Comparison of ENCODE assay signal across 22 cellular contexts in the genomic region with DNA sequence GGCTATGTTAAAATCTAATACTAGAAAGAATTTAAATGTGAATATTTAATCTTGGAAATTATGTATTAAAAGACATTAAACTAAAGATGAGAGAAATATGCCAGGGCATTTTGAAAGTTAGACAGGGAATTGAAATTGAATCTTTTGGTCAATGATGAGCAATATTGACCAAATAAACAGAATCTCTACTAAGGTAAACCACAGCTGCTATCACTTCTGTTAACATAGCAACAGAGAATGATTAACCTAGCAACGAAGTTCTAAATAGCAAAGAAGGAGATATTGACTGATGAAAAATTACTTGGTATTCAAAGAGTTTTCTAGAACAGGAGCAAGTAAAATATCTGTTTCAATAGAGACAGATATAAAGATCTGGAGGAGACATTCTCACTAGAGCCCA. TPM values are rescaled to one million over a fixed set of nuclear protein-coding genes. Genes with fewer than 3 reads are reported as not detected.
DNase-seq lines count a peak whose midpoint lies in the region; ATAC-seq, FAIRE-seq and TF ChIP-seq lines count a peak whose summit lies in the region.
"Had no signal": no experiment of that assay in that cellular context is flagged by ENCODE, and none has a peak within 500 bp of the region (broad histone marks: within the 10 kb centered on the region; RNA-seq: fewer than 3 reads in every experiment).

No MANE protein-coding gene starts in this region.

- no peaks in the 10 kb centered on the region for H3K36me3 Mint-ChIP-seq in Caco-2 (ENCODE audit: insufficient read depth, unreplicated experiment)
- H3K36me3 Mint-ChIP-seq: activated naive CD4-positive, alpha-beta T cell treated with anti-CD3 and anti-CD28 coated beads, Interleukin-2, amount 50 U/mL, for 72 hours had no signal

- H3K9ac ChIP-seq in GM12878 (ENCODE audit: control insufficient read depth, insufficient read depth, low read length): no peak overlapping the region

- DNase-seq in GM12878 (ENCODE audit: low read depth, low spot score): no peak
- no peak for DNase-seq in Caco-2
- DNase-seq in retina: no peak
- DNase-seq: activated CD4-positive, alpha-beta T cell treated with anti-CD3 and anti-CD28 coated beads, Interleukin-2, amount 10 ng/mL, durations not matched to agents 24 days and 14 days; heart left ventricle; Karpas-422; kidney; NCI-H1436 treated with DMSO at 0.1 percent for 48 hours; NCI-H446; occipital lobe; OCI-M1; T-helper 9 cell; trophoblast cell had no signal

- no peaks in the 10 kb centered on the region for H3K27me3 Mint-ChIP-seq in Caco-2 (ENCODE audit: insufficient read depth, unreplicated experiment)
- H3K27me3 Mint-ChIP-seq: activated CD4-positive, alpha-beta T cell treated with anti-CD3 and anti-CD28 coated beads, Interleukin-2, amount 10 ng/mL, durations not matched to agents 24 days and 14 days had no signal

- TF ChIP-seq RAD21 in GM12878 (IDR thresholded peaks at IDR 0.05; ENCODE audit: insufficient read depth, low read depth, low read length): no peak

- RAD21 ChIA-PET in GM12878 (lab: Charles Lee; ENCODE audit: unreplicated experiment): no interaction called here

- H3K36me3 ChIP-seq in GM12878 (ENCODE audit: control insufficient read depth in 2 of 2, insufficient read depth in 2 of 2, low read length in 1 of 2): no peaks in the 10 kb centered on the region
- no peaks in the 10 kb centered on the region for H3K36me3 ChIP-seq in Caco-2 (ENCODE audit: control insufficient read depth, insufficient read depth, low read length)
- H3K36me3 ChIP-seq: heart left ventricle, SJSA1 had no signal

- no peak for TF ChIP-seq POLR2A in GM12878 (IDR thresholded peaks at IDR 0.05; ENCODE audit: low read depth, low read length)

- POLR2A ChIA-PET in GM12878 (lab: Charles Lee) (no interaction called here), Caco-2 (lab: Charles Lee) (no interaction called here)

- H3K9me3 Mint-ChIP-seq in Caco-2 (ENCODE audit: unreplicated experiment): peaks cover 9% of the 10 kb centered on the region
- H3K9me3 Mint-ChIP-seq: activated CD4-positive, alpha-beta T cell treated with anti-CD3 and anti-CD28 coated beads, Interleukin-2, amount 10 ng/mL, durations not matched to agents 24 days and 14 days; activated naive CD4-positive, alpha-beta T cell treated with anti-CD3 and anti-CD28 coated beads, Interleukin-2, amount 50 U/mL, for 72 hours had no signal

- no peak overlapping the region for H2AFZ ChIP-seq in GM12878 (ENCODE audit: control insufficient read depth, low read depth, low read length)

- SMC1A ChIA-PET in GM12878 (lab: Charles Lee; ENCODE audit: uncharacterized antibody, unreplicated experiment): no interaction called here

- no peak for TF ChIP-seq CTCF in GM12878 (IDR thresholded peaks at IDR 0.05 in 2 of 3, conservative IDR thresholded peaks at IDR 0.05 in 1 of 3; ENCODE audit: control insufficient read depth in 2 of 3, extremely low read depth in 1 of 3, insufficient read depth in 1 of 3, low read depth in 3 of 3, low read length in 3 of 3)
- no peak for TF ChIP-seq CTCF in Caco-2 (IDR thresholded peaks at IDR 0.05; ENCODE audit: insufficient read depth in 1 of 2, low read depth in 1 of 2, low read length in 1 of 2, severe bottlenecking in 1 of 2, unreplicated experiment in 1 of 2)

- no peak overlapping the region for H3K4me2 ChIP-seq in GM12878 (ENCODE audit: control insufficient read depth, insufficient read depth)

- no peaks in the 10 kb centered on the region for H3K79me2 ChIP-seq in GM12878 (ENCODE audit: control insufficient read depth, insufficient read depth, low read length)

- CTCF ChIA-PET in GM12878 (lab: Yijun Ruan, JAX): no interaction called here
- CTCF ChIA-PET in Caco-2 (lab: Charles Lee): no interaction called here

- no peak for FAIRE-seq in GM12878 (lab: Jason Lieb, UNC)
- FAIRE-seq: GM19239, kidney had no signal

- in situ Hi-C loops in GM12878 (cut with MboI): no loop called here

- H3K4me1 ChIP-seq in GM12878 (ENCODE audit: control insufficient read depth, insufficient read depth, low read length): no peaks in the 10 kb centered on the region
- no peaks in the 10 kb centered on the region for H3K4me1 ChIP-seq in Caco-2
- H3K4me1 ChIP-seq: heart left ventricle, SJSA1 had no signal

- peaks cover 14% of the 10 kb centered on the region for H3K4me1 Mint-ChIP-seq in Caco-2 (ENCODE audit: low read depth, unreplicated experiment)
- H3K4me1 Mint-ChIP-seq: activated CD4-positive, alpha-beta T cell treated with anti-CD3 and anti-CD28 coated beads, Interleukin-2, amount 10 ng/mL, durations not matched to agents 24 days and 14 days had no signal

- BruUV-seq in GM12878 (replicated peaks; lab: Mats Ljungman, UMichigan) (no TSS peak), Caco-2 (replicated peaks; lab: Mats Ljungman, UMichigan) (no TSS peak)

- intact Hi-C loops in GM12878 (cut with micrococcal nuclease; ENCODE audit: unreplicated experiment): no loop called here
- intact Hi-C loops in Caco-2 (cut with micrococcal nuclease; ENCODE audit: unreplicated experiment): no loop called here

- H3K4me3 ChIP-seq in GM12878 (no peak overlapping the region), Caco-2 (ENCODE audit: low read depth, low read length) (no peak overlapping the region)
- H3K4me3 ChIP-seq: heart left ventricle, SJSA1 had no signal

- H3K27me3 ChIP-seq in GM12878 (replicated peaks in 1 of 2; ENCODE audit: control insufficient read depth in 2 of 2, insufficient read depth in 2 of 2, low read length in 1 of 2) (no peaks in the 10 kb centered on the region), Caco-2 (replicated peaks; ENCODE audit: control insufficient read depth, insufficient read depth, low read length) (no peaks in the 10 kb centered on the region)
- H3K27me3 ChIP-seq: heart left ventricle, SJSA1 had no signal

- H4K20me1 ChIP-seq in GM12878 (ENCODE audit: control insufficient read depth, insufficient read depth): no peaks in the 10 kb centered on the region

- ATAC-seq in GM18907 (IDR thresholded peaks at IDR 0.05; ENCODE audit: unreplicated experiment): peak; percentile 91
- ATAC-seq in GM21737 (IDR thresholded peaks at IDR 0.05; ENCODE audit: unreplicated experiment): peak; percentile 61
- ATAC-seq in HG03135 (IDR thresholded peaks at IDR 0.05; ENCODE audit: unreplicated experiment): peak; percentile 91
- peak; percentile 63 for ATAC-seq in GM12878
- no peak for ATAC-seq in GM18868 (IDR thresholded peaks at IDR 0.05; ENCODE audit: unreplicated experiment)
- ATAC-seq: activated naive CD4-positive, alpha-beta T cell treated with anti-CD3 and anti-CD28 coated beads, Interleukin-2, amount 50 U/mL, for 72 hours; HCT116; heart left ventricle had no signal

- no peak overlapping the region for H3K27ac Mint-ChIP-seq in Caco-2 (ENCODE audit: unreplicated experiment)
- H3K27ac Mint-ChIP-seq: activated CD4-positive, alpha-beta T cell treated with anti-CD3 and anti-CD28 coated beads, Interleukin-2, amount 10 ng/mL, durations not matched to agents 24 days and 14 days; activated naive CD4-positive, alpha-beta T cell treated with anti-CD3 and anti-CD28 coated beads, Interleukin-2, amount 50 U/mL, for 72 hours had no signal

- H3K9me3 ChIP-seq in GM12878 (replicated peaks; ENCODE audit: control insufficient read depth, insufficient read depth, low read length) (no peaks in the 10 kb centered on the region), Caco-2 (no peaks in the 10 kb centered on the region)
- H3K9me3 ChIP-seq: heart left ventricle, SJSA1 had no signal

- WGBS in GM12878 (ENCODE audit: insufficient coverage, insufficient replicate concordance, low lambda C conversion rate, missing lambda C conversion rate): 0% methylated on average over 1 of the region's 1 CpG

- no peak for TF ChIP-seq EP300 in GM12878 (IDR thresholded peaks at IDR 0.05; ENCODE audit: borderline replicate concordance in 1 of 2, control insufficient read depth in 1 of 2, low read depth in 2 of 2, low read length in 2 of 2)

- no peak overlapping the region for H3K4me3 Mint-ChIP-seq in Caco-2 (ENCODE audit: unreplicated experiment)
- H3K4me3 Mint-ChIP-seq: activated CD4-positive, alpha-beta T cell treated with anti-CD3 and anti-CD28 coated beads, Interleukin-2, amount 10 ng/mL, durations not matched to agents 24 days and 14 days had no signal

- no peak overlapping the region for H3K27ac ChIP-seq in GM12878 (ENCODE audit: control insufficient read depth, insufficient read depth)
- H3K27ac ChIP-seq: heart left ventricle, SJSA1 had no signal

TF ChIP-seq in GM12878, 131 proteins besides CTCF, POLR2A, EP300 and RAD21:
- no peak for TF ChIP-seq SMARCA5 (IDR thresholded peaks at IDR 0.05)
- no peak for TF ChIP-seq ZSCAN29 (IDR thresholded peaks at IDR 0.05)
TF ChIP-seq in GM12878: peak in this region for 0.

RNA-seq across cellular contexts. Expression of gene RSPO3, which starts 45.2 kb away (rescaled TPM):
- not detected in 2 replicates for total RNA-seq in GM12878 (2013; cell fraction: nucleolus; rRNA removed)
- total RNA-seq in GM12878 (2014; rRNA removed) (not detected in 2 replicates), GM12878 (2014; rRNA removed; fragmentation: Illumina TruSeq; extraction: Trizol) (not detected in 2 replicates), GM12878 (2021) (not detected in 2 replicates), Caco-2 (2022) (0.11 TPM in 1 of 2 replicates, not detected in the other)
- polyA plus RNA-seq in GM12878 (2011; ENCODE audit: low read depth): not detected
- polyA plus RNA-seq in GM12878 (2011; rRNA removed) (not detected in 2 replicates), GM12878 (2014; fragmentation: Illumina TruSeq; extraction: Trizol) (0.11 TPM in 1 of 2 replicates, not detected in the other), GM12878 (2014; fragmentation: Nextera tagmentation; extraction: Ambion mirVana) (not detected), GM12878 (2014; rRNA removed) (not detected in 2 replicates), GM12878 (2016; fragmentation: Nextera tagmentation; extraction: Ambion mirVana) (under 1 TPM in 1 of 2 experiments, not detected in 1; 0.16 TPM)
- not detected in 2 replicates for polyA plus RNA-seq in GM12878 (2011; cell fraction: cytosol; rRNA removed)
- polyA plus RNA-seq in GM12878 (2011; cell fraction: nucleus; rRNA removed): not detected in 2 replicates
- polyA plus RNA-seq in GM12878 (2012): not detected in 2 replicates
- not detected in 2 replicates for polyA minus RNA-seq in GM12878 (2011; rRNA and poly(A)+ RNA removed)
- not detected in 2 replicates for polyA minus RNA-seq in GM12878 (2011; cell fraction: cytosol; rRNA and poly(A)+ RNA removed)
- not detected in 2 replicates for polyA minus RNA-seq in GM12878 (2011; cell fraction: nucleus; rRNA and poly(A)+ RNA removed)
- total RNA-seq: activated CD4-positive, alpha-beta T cell treated with anti-CD3 and anti-CD28 coated beads, Interleukin-2, amount 10 ng/mL, durations not matched to agents 24 days and 14 days; activated naive CD4-positive, alpha-beta T cell treated with anti-CD3 and anti-CD28 coated beads, Interleukin-2, amount 50 U/mL, for 72 hours; SJSA1 had no signal
- polyA plus RNA-seq: BJ had no signal
